In the genomic region with DNA sequence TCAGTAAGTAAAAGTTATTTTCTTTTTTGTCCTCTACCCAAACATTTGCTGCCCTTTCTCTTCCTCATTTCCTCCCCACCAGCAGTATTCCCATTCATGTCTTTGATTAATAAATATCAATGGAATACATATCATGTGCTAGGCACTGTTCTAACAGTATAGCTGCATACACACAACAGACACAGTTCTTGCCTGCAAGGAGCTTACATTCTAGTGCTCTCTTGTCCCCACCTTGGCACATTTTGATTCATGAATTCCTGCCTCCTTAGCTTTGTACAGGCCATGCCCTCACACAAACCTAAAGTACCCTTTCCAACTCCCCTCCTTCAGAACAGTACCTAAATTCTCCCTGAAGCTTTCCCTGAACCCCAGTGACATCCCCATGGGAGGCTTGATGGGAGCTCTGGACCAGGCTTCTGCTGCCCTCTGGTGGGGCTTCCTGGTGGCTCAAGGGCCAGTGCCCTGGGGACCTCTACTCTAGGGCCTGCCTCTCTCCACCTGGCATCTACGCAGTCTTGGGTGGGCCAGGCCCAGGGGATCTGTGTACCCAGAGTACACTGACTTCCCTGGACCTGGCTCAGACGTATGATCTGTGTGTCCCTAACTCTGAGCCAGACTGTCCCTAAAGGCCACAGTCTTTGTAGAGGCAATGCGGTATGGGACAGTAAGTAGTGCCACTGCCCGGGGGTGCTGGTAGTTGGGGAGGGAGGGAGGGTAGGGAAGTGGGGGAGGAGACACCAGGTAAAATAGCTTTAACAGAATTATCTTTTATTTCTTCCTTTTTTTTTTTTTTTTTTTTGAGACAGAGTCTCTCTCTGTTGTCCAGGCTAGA, we compare ENCODE assay signal across 8 cellular contexts. TPM values are rescaled to one million over a fixed set of nuclear protein-coding genes. Genes with fewer than 3 reads are reported as not detected.
A peak's percentile ranks its signal among the peaks of the same experiment; 100 is the strongest.
DNase-seq lines count a peak whose midpoint lies in the region; ATAC-seq and TF ChIP-seq lines count a peak whose summit lies in the region.

No MANE protein-coding gene starts in this region.

- no peak overlapping the region for H3K27ac Mint-ChIP-seq in CD14-positive monocyte

- H3K4me3 Mint-ChIP-seq in CD14-positive monocyte: no peak overlapping the region

- H3K4me1 ChIP-seq in Peyer's patch (no peaks in the 10 kb centered on the region), spleen (no peaks in the 10 kb centered on the region)

- no peaks in the 10 kb centered on the region for H3K4me1 Mint-ChIP-seq in CD14-positive monocyte

- H3K27me3 Mint-ChIP-seq in CD14-positive monocyte (ENCODE audit: low read depth in 3 of 3): peaks cover 3 to 5% (median 4%) of the 10 kb centered on the region in 3 donors

- H3K36me3 ChIP-seq in Peyer's patch: no peaks in the 10 kb centered on the region
- H3K36me3 ChIP-seq in spleen: no peaks in the 10 kb centered on the region

- H3K4me3 ChIP-seq in Peyer's patch: no peak overlapping the region
- H3K4me3 ChIP-seq in spleen: no peak overlapping the region

- 83 to 88% (median 87%) methylated on average over 3 to 4 of the region's 4 CpGs for WGBS in spleen, 5 donors

- intact Hi-C loops in CD14-positive monocyte (cut with micrococcal nuclease): loop anchor here (5.0 kb wide), 2 partner anchors 276 to 281 kb away; no protein-coding TSS in a partner anchor
- intact Hi-C loops in spleen (cut with DNase I; ENCODE audit: low total_unique reads): loop anchor here (5.0 kb wide), 2 partner anchors 116 to 276 kb away; no protein-coding TSS in a partner anchor

- H3K27me3 ChIP-seq in Peyer's patch (no peaks in the 10 kb centered on the region), spleen (replicated peaks in 1 of 7) (no peaks in the 10 kb centered on the region)

- ATAC-seq in GM18517 (IDR thresholded peaks at IDR 0.05; ENCODE audit: unreplicated experiment) (peak; percentile 53), HG03521 (IDR thresholded peaks at IDR 0.05; ENCODE audit: unreplicated experiment) (peak; percentile 69)

- H3K9me3 ChIP-seq in Peyer's patch (no peaks in the 10 kb centered on the region), spleen (no peaks in the 10 kb centered on the region)

- H3K27ac ChIP-seq in Peyer's patch (no peak overlapping the region), spleen (no peak overlapping the region)

- H3K9me3 Mint-ChIP-seq in CD14-positive monocyte: peaks cover 0 to 3% (median 0%) of the 10 kb centered on the region in 7 donors

- TF ChIP-seq POLR2A in Peyer's patch (IDR thresholded peaks at IDR 0.05) (no peak), spleen (IDR thresholded peaks at IDR 0.05) (no peak)

- no peaks in the 10 kb centered on the region for H3K36me3 Mint-ChIP-seq in CD14-positive monocyte

- DNase-seq in CD14-positive monocyte (ENCODE audit: low spot score): no peak
- peak; percentile 28 to 82 (median 81) for DNase-seq in Peyer's patch
- peak in 37 of 56 donors; percentile 6 to 67 (median 33) for DNase-seq in amygdala (lab: John Stamatoyannopoulos, UW)
- peak; percentile 26 to 37 for DNase-seq in hippocampal formation (lab: John Stamatoyannopoulos, UW)
- peak; percentile 81 for DNase-seq in spleen
- no peak for DNase-seq in effector CD8-positive, alpha-beta T cell (lab: John Stamatoyannopoulos, UW)

- peak; percentile 71 for TF ChIP-seq CTCF in CD14-positive monocyte (IDR thresholded peaks at IDR 0.05)
- peak in 5 of 6 experiments; percentile 29 to 84 (median 83) for TF ChIP-seq CTCF in Peyer's patch (IDR thresholded peaks at IDR 0.05)
- peak; percentile 34 to 80 (median 67) for TF ChIP-seq CTCF in spleen (IDR thresholded peaks at IDR 0.05 in 8 of 11, conservative IDR thresholded peaks at IDR 0.05 in 3 of 11)

RNA-seq across cellular contexts. Expression of a gene that starts 14.1 kb away (rescaled TPM):
- polyA plus RNA-seq in CD14-positive monocyte (1,000 to 10,000 TPM; 1,271 to 1,357 TPM), spleen (1,000 to 10,000 TPM; 3,517 to 4,398 (median 4,295) TPM)
- total RNA-seq in Peyer's patch (1,000 to 10,000 TPM in 1 of 4 donors, 100 to 1,000 TPM in 3; 361 to 1,404 (median 753) TPM), spleen (1,000 to 10,000 TPM in 4 of 7 donors, 100 to 1,000 TPM in 3; 755 to 1,334 (median 1,014) TPM)

RNA-seq across cellular contexts. Expression of a gene that starts 49.2 kb away (rescaled TPM):
- polyA plus RNA-seq in CD14-positive monocyte: under 1 TPM; 0.05 to 0.22 TPM
- total RNA-seq in Peyer's patch: 100 to 1,000 TPM; 129 to 211 (median 176) TPM
- 10 to 100 TPM in 2 of 7 donors, 1 to 10 TPM in 5; 3.7 to 12.8 (median 7.6) TPM for total RNA-seq in spleen
- polyA plus RNA-seq in spleen: 1 to 10 TPM; 1.8 to 3.3 (median 2.0) TPM

Comparison
In these comparisons a context has a peak if more than half of its experiments do, and no peak if none do; other contexts are left out.
1. DNase-seq: peak in Peyer's patch (3 of 3), amygdala (37 of 56), hippocampal formation (2 of 2) and spleen (single experiment); none in CD14-positive monocyte (single experiment) and effector CD8-positive, alpha-beta T cell (single experiment).
2. RNA of a gene that starts 49.2 kb away (total RNA-seq): 129 to 211 TPM in Peyer's patch; 3.7 to 12.8 TPM in spleen; every median in the first group is over 4 times any median in the second.
3. Peak in every context shown above with its lines, with median percentiles within 50 percentile points of each other: CTCF ChIP-seq.